Comparison of ENCODE assay signal across 17 cellular contexts in genomic region chr1:40140211-40140709, GRCh38. TPM values are rescaled to one million over a fixed set of nuclear protein-coding genes. Genes with fewer than 3 reads are reported as not detected.
DNase-seq lines count a peak whose midpoint lies in the region; ATAC-seq lines count a peak whose summit lies in the region.
"Had no signal": no experiment of that assay in that cellular context is flagged by ENCODE, and none has a peak within 500 bp of the region (broad histone marks: within the 10 kb centered on the region; RNA-seq: fewer than 3 reads in every experiment).

No MANE protein-coding gene starts in this region.

- no peaks in the 10 kb centered on the region for H3K36me3 Mint-ChIP-seq in T-helper 1 cell treated with Interleukin-12 subunit alpha and Interleukin-12 subunit beta and Interleukin-4 antibody, amounts not matched to agents 30 μg/mL and 1 μg/mL, for 36 hours (ENCODE audit: low read depth)
- H3K36me3 Mint-ChIP-seq in activated naive CD4-positive, alpha-beta T cell treated with anti-CD3 and anti-CD28 coated beads for 36 hours (ENCODE audit: low read depth), result no peaks in the 10 kb centered on the region

- H3K27me3 ChIP-seq in ACC112 (ENCODE audit: insufficient read depth, low read length), result peaks cover 21% of the 10 kb centered on the region

- H3K36me3 ChIP-seq in ACC112 (ENCODE audit: insufficient read depth, low read length), result no peaks in the 10 kb centered on the region
- H3K36me3 ChIP-seq: cardiac muscle cell had no signal

- no peaks in the 10 kb centered on the region for H3K9me3 Mint-ChIP-seq in T-helper 1 cell treated with Interleukin-12 subunit alpha and Interleukin-12 subunit beta and Interleukin-4 antibody, amounts not matched to agents 30 μg/mL and 1 μg/mL, for 36 hours
- H3K9me3 Mint-ChIP-seq in activated naive CD4-positive, alpha-beta T cell treated with anti-CD3 and anti-CD28 coated beads for 36 hours, result no peaks in the 10 kb centered on the region
- H3K9me3 Mint-ChIP-seq: activated T-helper 1 cell treated with anti-CD3 and anti-CD28 coated beads, Interleukin-12 subunit alpha, Interleukin-12 subunit beta, Interleukin-2, Interleukin-4 antibody, amounts not matched to agents 30 ng/mL and 10 ng/mL and 1 ng/mL, durations not matched to agents 14 hours and 24 hours and 36 hours had no signal

- intact Hi-C loops in activated naive CD4-positive, alpha-beta T cell treated with anti-CD3 and anti-CD28 coated beads for 36 hours (cut with micrococcal nuclease), result loop anchor here (5.0 kb wide), 2 partner anchors 527 to 707 kb away; partner anchors contain the start of gene RIMS3

- H3K27ac Mint-ChIP-seq in T-helper 1 cell treated with Interleukin-12 subunit alpha and Interleukin-12 subunit beta and Interleukin-4 antibody, amounts not matched to agents 30 μg/mL and 1 μg/mL, for 36 hours, result peak overlapping the region; percentile 19
- H3K27ac Mint-ChIP-seq in activated naive CD4-positive, alpha-beta T cell treated with anti-CD3 and anti-CD28 coated beads for 36 hours, result no peak overlapping the region
- H3K27ac Mint-ChIP-seq: activated T-helper 1 cell treated with anti-CD3 and anti-CD28 coated beads, Interleukin-12 subunit alpha, Interleukin-12 subunit beta, Interleukin-2, Interleukin-4 antibody, amounts not matched to agents 30 ng/mL and 10 ng/mL and 1 ng/mL, durations not matched to agents 14 hours and 24 hours and 36 hours had no signal

- H3K27me3 Mint-ChIP-seq in T-helper 1 cell treated with Interleukin-12 subunit alpha and Interleukin-12 subunit beta and Interleukin-4 antibody, amounts not matched to agents 30 μg/mL and 1 μg/mL, for 36 hours (ENCODE audit: low read depth), result peaks cover 25% of the 10 kb centered on the region
- H3K27me3 Mint-ChIP-seq in activated naive CD4-positive, alpha-beta T cell treated with anti-CD3 and anti-CD28 coated beads for 36 hours (ENCODE audit: low read depth), result peaks cover 6% of the 10 kb centered on the region

- H3K79me2 ChIP-seq in ACC112 (ENCODE audit: control insufficient read depth, insufficient read depth, low read length, unreplicated experiment), result no peaks in the 10 kb centered on the region

- DNase-seq in H4 (ENCODE audit: low spot score) (peak; percentile 56), hepatic stellate cell (ENCODE audit: low spot score) (peak; percentile 17)
- DNase-seq in activated naive CD4-positive, alpha-beta T cell treated with anti-CD3 and anti-CD28 coated beads for 36 hours, result no peak
- DNase-seq: activated CD4-positive, CD25-positive, alpha-beta regulatory T cell treated with anti-CD3 and anti-CD28 coated beads, Interleukin-2, amount 50 U/mL, for 72 hours; C1 segment of cervical spinal cord; NCI-H1417 treated with DMSO at 0.1 percent for 48 hours; psoas muscle; stimulated activated CD4-positive, alpha-beta T cell treated with anti-CD3 and anti-CD28 coated beads, Interleukin-4, amount 100 ng/mL, for 4 hours; stimulated activated naive CD4-positive, alpha-beta T cell treated with Interleukin-2 at 50 U/mL for 16 hours had no signal

- H3K4me1 ChIP-seq in ACC112 (ENCODE audit: control insufficient read depth, insufficient read depth, low read length, unreplicated experiment), result peaks cover 8% of the 10 kb centered on the region
- H3K4me1 ChIP-seq: psoas muscle had no signal

- H3K27ac ChIP-seq in ACC112 (ENCODE audit: low read depth, low read length), result no peak overlapping the region
- H3K27ac ChIP-seq: cardiac muscle cell, psoas muscle had no signal

- CTCF ChIA-PET in activated naive CD4-positive, alpha-beta T cell treated with anti-CD3 and anti-CD28 coated beads for 36 hours (lab: Charles Lee), result interaction anchor here (0.7 to 0.9 kb wide), 2 partner anchors 13 to 196 kb away, joined by 3 to 4 read pairs; no protein-coding TSS in a partner anchor

- peak overlapping the region; percentile 41 for H3K4me3 Mint-ChIP-seq in T-helper 1 cell treated with Interleukin-12 subunit alpha and Interleukin-12 subunit beta and Interleukin-4 antibody, amounts not matched to agents 30 μg/mL and 1 μg/mL, for 36 hours
- H3K4me3 Mint-ChIP-seq in activated naive CD4-positive, alpha-beta T cell treated with anti-CD3 and anti-CD28 coated beads for 36 hours, result no peak overlapping the region
- H3K4me3 Mint-ChIP-seq: activated T-helper 1 cell treated with anti-CD3 and anti-CD28 coated beads, Interleukin-12 subunit alpha, Interleukin-12 subunit beta, Interleukin-2, Interleukin-4 antibody, amounts not matched to agents 30 ng/mL and 10 ng/mL and 1 ng/mL, durations not matched to agents 14 hours and 24 hours and 36 hours had no signal

- peak overlapping the region; percentile 84 for H2AFZ ChIP-seq in ACC112 (ENCODE audit: low read length, unreplicated experiment)

- ATAC-seq in HG02763 (IDR thresholded peaks at IDR 0.05; ENCODE audit: unreplicated experiment) (no peak), GM21526 (IDR thresholded peaks at IDR 0.05; ENCODE audit: low FRiP score, unreplicated experiment) (no peak), GM21786 (IDR thresholded peaks at IDR 0.05; ENCODE audit: unreplicated experiment) (no peak)
- ATAC-seq: esophagus mucosa, psoas muscle had no signal

- H3K4me1 Mint-ChIP-seq in T-helper 1 cell treated with Interleukin-12 subunit alpha and Interleukin-12 subunit beta and Interleukin-4 antibody, amounts not matched to agents 30 μg/mL and 1 μg/mL, for 36 hours (ENCODE audit: low read depth), result peaks cover 11% of the 10 kb centered on the region
- H3K4me1 Mint-ChIP-seq in activated naive CD4-positive, alpha-beta T cell treated with anti-CD3 and anti-CD28 coated beads for 36 hours (ENCODE audit: low read depth), result peaks cover 6% of the 10 kb centered on the region

- no peak overlapping the region; the same call in 1 of the 2 replicates for H3K4me3 ChIP-seq in ACC112 (ENCODE audit: low read depth, low read length)
- H3K4me3 ChIP-seq: cardiac muscle cell, psoas muscle had no signal

RNA-seq across cellular contexts. Expression of gene RLF, which starts 20.9 kb away (rescaled TPM):
- total RNA-seq in H4 (2014; rRNA removed; shearing (Covaris generic)), result 10.0 and 12.7 TPM in 2 replicates
- total RNA-seq in activated naive CD4-positive, alpha-beta T cell treated with anti-CD3 and anti-CD28 coated beads for 36 hours, result 10 to 100 TPM; 12.5 to 12.9 TPM

RNA-seq across cellular contexts. Expression of gene PPT1, which starts 43.2 kb away (rescaled TPM):
- total RNA-seq in H4 (2014; rRNA removed; shearing (Covaris generic)), result 146 and 157 TPM in 2 replicates
- total RNA-seq in activated naive CD4-positive, alpha-beta T cell treated with anti-CD3 and anti-CD28 coated beads for 36 hours, result 10 to 100 TPM; 81.3 to 89.7 TPM
